Comparison of ENCODE assay signal across 19 cellular contexts in genomic region chrX:150409964-150410363, GRCh38. TPM values are rescaled to one million over a fixed set of nuclear protein-coding genes. Genes with fewer than 3 reads are reported as not detected.
DNase-seq lines count a peak whose midpoint lies in the region; ATAC-seq and FAIRE-seq lines count a peak whose summit lies in the region.
"Had no signal": no experiment of that assay in that cellular context is flagged by ENCODE, and none has a peak within 500 bp of the region (broad histone marks: within the 10 kb centered on the region; RNA-seq: fewer than 3 reads in every experiment).

No MANE protein-coding gene starts in this region.

- DNase-seq in activated CD8-positive, alpha-beta memory T cell treated with anti-CD3 and anti-CD28 coated beads, Interleukin-2, amount 10 ng/mL, durations not matched to agents 7 days and 5 days, result no peak
- no peak for DNase-seq in activated CD8-positive, alpha-beta memory T cell treated with anti-CD3 and anti-CD28 coated beads for 24 hours
- DNase-seq in CD4-positive, alpha-beta memory T cell, result peak in 1 of 5 donors; percentile 22
- no peak for DNase-seq in effector memory CD8-positive, alpha-beta T cell
- DNase-seq in GM19239 (ENCODE audit: insufficient read length, low spot score) (no peak), T-cell (no peak)
- DNase-seq: C1 segment of cervical spinal cord, EL, GF-D8, KBM-7, MM.1S, NCI-H1048, NCI-H1436, NCI-H2107, NCI-H446 treated with DMSO at 0.1 percent for 48 hours, NCI-H526 treated with DMSO at 0.1 percent for 48 hours, OCI-M1 had no signal

- H3K4me3 Mint-ChIP-seq in activated CD8-positive, alpha-beta memory T cell treated with anti-CD3 and anti-CD28 coated beads, Interleukin-2, amount 10 ng/mL, durations not matched to agents 7 days and 5 days, result no peak overlapping the region
- peak overlapping the region in 3 of 8 donors; percentile 24 to 43 (median 40) for H3K4me3 Mint-ChIP-seq in CD4-positive, alpha-beta memory T cell
- H3K4me3 Mint-ChIP-seq in effector memory CD8-positive, alpha-beta T cell, result peak overlapping the region; percentile 25 to 37
- no peak overlapping the region for H3K4me3 Mint-ChIP-seq in T-cell

- peaks cover 20% of the 10 kb centered on the region for H3K4me1 ChIP-seq in BLaER1
- peaks cover 25% of the 10 kb centered on the region for H3K4me1 ChIP-seq in CD4-positive, alpha-beta memory T cell (ENCODE audit: insufficient read depth, low read length)

- no peaks in the 10 kb centered on the region for H3K9me3 ChIP-seq in BLaER1
- no peaks in the 10 kb centered on the region for H3K9me3 ChIP-seq in CD4-positive, alpha-beta memory T cell (ENCODE audit: control insufficient read depth in 1 of 2, low read length in 2 of 2)

- ATAC-seq in activated CD8-positive, alpha-beta memory T cell treated with anti-CD3 and anti-CD28 coated beads, Interleukin-2, amount 10 ng/mL, durations not matched to agents 7 days and 5 days, result no peak
- peak; percentile 25 for ATAC-seq in effector memory CD8-positive, alpha-beta T cell (replicated peaks)
- no peak for ATAC-seq in T-cell (replicated peaks in 1 of 4)

- H4K20me1 ChIP-seq in BLaER1, result no peaks in the 10 kb centered on the region

- peaks cover 22% of the 10 kb centered on the region for H3K4me1 Mint-ChIP-seq in activated CD8-positive, alpha-beta memory T cell treated with anti-CD3 and anti-CD28 coated beads, Interleukin-2, amount 10 ng/mL, durations not matched to agents 7 days and 5 days
- H3K4me1 Mint-ChIP-seq in CD4-positive, alpha-beta memory T cell, result peaks cover 17 to 26% (median 21%) of the 10 kb centered on the region in 4 donors
- peaks cover 13 to 16% of the 10 kb centered on the region in 2 donors for H3K4me1 Mint-ChIP-seq in effector memory CD8-positive, alpha-beta T cell (ENCODE audit: low read depth in 2 of 2)
- H3K4me1 Mint-ChIP-seq in T-cell, result peaks cover 22 to 26% (median 23%) of the 10 kb centered on the region in 3 donors

- POLR2A ChIA-PET in CD4-positive, alpha-beta memory T cell (lab: Charles Lee; ENCODE audit: partially characterized antibody), result interaction anchor here (0.7 to 1.6 kb wide), 5 partner anchors 45 to 470 kb away, joined by 4 to 11 read pairs (median 5); partner anchors contain the start of gene MAMLD1
- POLR2A ChIA-PET in T-cell (lab: Charles Lee), result no interaction called here

- H3K36me3 Mint-ChIP-seq in activated CD8-positive, alpha-beta memory T cell treated with anti-CD3 and anti-CD28 coated beads, Interleukin-2, amount 10 ng/mL, durations not matched to agents 7 days and 5 days, result no peaks in the 10 kb centered on the region
- no peaks in the 10 kb centered on the region for H3K36me3 Mint-ChIP-seq in CD4-positive, alpha-beta memory T cell
- H3K36me3 Mint-ChIP-seq in effector memory CD8-positive, alpha-beta T cell (ENCODE audit: insufficient read depth), result no peaks in the 10 kb centered on the region
- no peaks in the 10 kb centered on the region for H3K36me3 Mint-ChIP-seq in T-cell

- intact Hi-C loops in CD4-positive, alpha-beta memory T cell (cut with micrococcal nuclease), result no loop called here

- no peak for FAIRE-seq in GM19239 (lab: Jason Lieb, UNC)
- FAIRE-seq: RCC 7860 had no signal

- H3K27ac Mint-ChIP-seq in activated CD8-positive, alpha-beta memory T cell treated with anti-CD3 and anti-CD28 coated beads, Interleukin-2, amount 10 ng/mL, durations not matched to agents 7 days and 5 days, result peak overlapping the region; percentile 28
- H3K27ac Mint-ChIP-seq in CD4-positive, alpha-beta memory T cell, result peak overlapping the region in 4 of 7 donors; percentile 15 to 63 (median 40)
- H3K27ac Mint-ChIP-seq in effector memory CD8-positive, alpha-beta T cell, result peak overlapping the region in 1 of 2 donors; percentile 41
- peak overlapping the region in 1 of 2 donors; percentile 35 for H3K27ac Mint-ChIP-seq in T-cell

- H3K4me2 ChIP-seq in BLaER1, result peak overlapping the region; percentile 69

- H3K36me3 ChIP-seq in BLaER1, result no peaks in the 10 kb centered on the region
- H3K36me3 ChIP-seq in CD4-positive, alpha-beta memory T cell (ENCODE audit: insufficient read depth, low read length), result no peaks in the 10 kb centered on the region

- no peaks in the 10 kb centered on the region for H3K27me3 ChIP-seq in BLaER1
- H3K27me3 ChIP-seq in CD4-positive, alpha-beta memory T cell (ENCODE audit: insufficient read depth, low read length), result no peaks in the 10 kb centered on the region

- H3K9ac ChIP-seq in BLaER1, result no peak overlapping the region

- CTCF ChIA-PET in activated CD8-positive, alpha-beta memory T cell treated with anti-CD3 and anti-CD28 coated beads, Interleukin-2, amount 10 ng/mL, durations not matched to agents 7 days and 5 days (lab: Charles Lee), result interaction anchor here (1.6 kb wide), 1 partner anchor 45 kb away, joined by 4 read pairs; no protein-coding TSS in a partner anchor
- CTCF ChIA-PET in CD4-positive, alpha-beta memory T cell (lab: Charles Lee; ENCODE audit: partially characterized antibody), result interaction anchor here (0.8 to 1.5 kb wide), 3 partner anchors 45 to 77 kb away, joined by 3 to 5 read pairs (median 5); no protein-coding TSS in a partner anchor
- CTCF ChIA-PET in T-cell (lab: Charles Lee), result interaction anchor here in 1 of 2 donors (0.8 to 1.4 kb wide), 2 partner anchors 44 to 470 kb away, joined by 3 to 4 read pairs; no protein-coding TSS in a partner anchor

- H3K4me3 ChIP-seq in BLaER1, result no peak overlapping the region
- H3K4me3 ChIP-seq in CD4-positive, alpha-beta memory T cell (ENCODE audit: low read length in 2 of 2), result no peak overlapping the region

- no peaks in the 10 kb centered on the region for H3K9me3 Mint-ChIP-seq in activated CD8-positive, alpha-beta memory T cell treated with anti-CD3 and anti-CD28 coated beads, Interleukin-2, amount 10 ng/mL, durations not matched to agents 7 days and 5 days (ENCODE audit: low read depth)
- H3K9me3 Mint-ChIP-seq in CD4-positive, alpha-beta memory T cell, result no peaks in the 10 kb centered on the region
- H3K9me3 Mint-ChIP-seq in effector memory CD8-positive, alpha-beta T cell, result no peaks in the 10 kb centered on the region
- H3K9me3 Mint-ChIP-seq in T-cell, result no peaks in the 10 kb centered on the region

- H3K27me3 Mint-ChIP-seq in activated CD8-positive, alpha-beta memory T cell treated with anti-CD3 and anti-CD28 coated beads, Interleukin-2, amount 10 ng/mL, durations not matched to agents 7 days and 5 days, result no peaks in the 10 kb centered on the region
- H3K27me3 Mint-ChIP-seq in CD4-positive, alpha-beta memory T cell, result no peaks in the 10 kb centered on the region
- no peaks in the 10 kb centered on the region for H3K27me3 Mint-ChIP-seq in effector memory CD8-positive, alpha-beta T cell
- H3K27me3 Mint-ChIP-seq in T-cell, result peaks cover 2 to 13% of the 10 kb centered on the region in 2 donors

- H3K27ac ChIP-seq in BLaER1, result no peak overlapping the region
- no peak overlapping the region for H3K27ac ChIP-seq in CD4-positive, alpha-beta memory T cell (ENCODE audit: low read depth, low read length)

RNA-seq across cellular contexts. Expression of gene MAMLD1, which starts 46.8 kb away (rescaled TPM):
- 10 to 100 TPM in 1 of 2 experiments, 1 to 10 TPM in 1; 8.1 to 11.9 TPM for total RNA-seq in activated CD8-positive, alpha-beta memory T cell treated with anti-CD3 and anti-CD28 coated beads, Interleukin-2, amount 10 ng/mL, durations not matched to agents 7 days and 5 days
- total RNA-seq in CD4-positive, alpha-beta memory T cell, result 1 to 10 TPM; 1.1 to 1.4 TPM
- 1 to 10 TPM in 1 of 2 donors, under 1 TPM in 1; 0.43 to 2.0 TPM for polyA plus RNA-seq in CD4-positive, alpha-beta memory T cell
- 1 to 10 TPM in 4 of 5 donors, under 1 TPM in 1; 0.92 to 2.1 (median 1.6) TPM for total RNA-seq in T-cell

Comparison
In these comparisons a context has a peak if more than half of its experiments do, and no peak if none do; other contexts are left out.
1. H3K4me3 Mint-ChIP-seq: peak in effector memory CD8-positive, alpha-beta T cell (2 of 2); none in activated CD8-positive, alpha-beta memory T cell treated with anti-CD3 and anti-CD28 coated beads, Interleukin-2, amount 10 ng/mL, durations not matched to agents 7 days and 5 days (single experiment) and T-cell (0 of 3).